8 cellular contexts compared by ENCODE assay signal in genomic region chr15:64162869-64163661, GRCh38. TPM values are rescaled to one million over a fixed set of nuclear protein-coding genes. Genes with fewer than 3 reads are reported as not detected.
DNase-seq lines count a peak whose midpoint lies in the region; ATAC-seq and TF ChIP-seq lines count a peak whose summit lies in the region.

Gene PPIB, minus strand, starts transcription at chr15:64163022. Its CDS starts 36 bp downstream, at chr15:64162986.

- TF ChIP-seq POLR2A in Peyer's patch (IDR thresholded peaks at IDR 0.05) (peak; percentile 75 to 91), esophagus squamous epithelium (IDR thresholded peaks at IDR 0.05) (peak in 2 of 4 donors; percentile 61 to 82)

- H4K20me1 ChIP-seq in DOHH2 (ENCODE audit: control insufficient read depth, insufficient read depth, low read depth, low read length), result peaks cover 3% of the 10 kb centered on the region; the same call in 1 of the 2 replicates

- H3K36me3 ChIP-seq in DOHH2 (ENCODE audit: control insufficient read depth, low read length) (peaks cover 34% of the 10 kb centered on the region), KOPT-K1 (ENCODE audit: insufficient read depth, low read length) (peaks cover 24% of the 10 kb centered on the region), Peyer's patch (peaks cover 0 to 35% (median 7%) of the 10 kb centered on the region in 3 donors), esophagus squamous epithelium (peaks cover 28 to 38% (median 32%) of the 10 kb centered on the region in 3 donors)

- H3K9me3 Mint-ChIP-seq in activated T-cell treated with anti-CD3 and anti-CD28 coated beads, Interleukin-2, amount 50 U/mL, for 72 hours, result no peaks in the 10 kb centered on the region
- no peaks in the 10 kb centered on the region for H3K9me3 Mint-ChIP-seq in naive B cell
- H3K9me3 Mint-ChIP-seq in stimulated activated memory B cell treated with anti-CD40 and anti-IgM and Interleukin-4, amounts not matched to agents 10 μg/mL and 1 μg/mL and 100 μg/mL, for 72 hours, result no peaks in the 10 kb centered on the region

- DNase-seq in Peyer's patch, result peak; percentile 94 to 99 (median 99)
- DNase-seq in activated T-cell treated with anti-CD3 and anti-CD28 coated beads, Interleukin-2, amount 50 U/mL, for 72 hours, result peak; percentile 98 to 99
- peak; percentile 87 for DNase-seq in esophagus squamous epithelium (lab: John Stamatoyannopoulos, UW)
- peak; percentile 98 for DNase-seq in naive B cell

- H3K4me2 ChIP-seq in DOHH2 (ENCODE audit: low read length), result peak within 1 kb of the TSS; percentile 90

- intact Hi-C loops in esophagus squamous epithelium (cut with DNase I), result loop anchor here (10.0 kb wide), 1 partner anchor 222 kb away; the partner anchor contains the start of genes PCLAF and TRIP4

- H3K27me3 ChIP-seq in DOHH2 (ENCODE audit: control insufficient read depth, low read length), result no peaks in the 10 kb centered on the region
- no peaks in the 10 kb centered on the region for H3K27me3 ChIP-seq in Peyer's patch
- no peaks in the 10 kb centered on the region for H3K27me3 ChIP-seq in esophagus squamous epithelium

- H3K79me2 ChIP-seq in DOHH2 (ENCODE audit: control insufficient read depth, low read length), result peaks cover 37% of the 10 kb centered on the region

- WGBS in esophagus squamous epithelium, 2 donors, result 1 to 2% methylated on average over 9 to 14 of the region's 69 CpGs

- H3K4me1 ChIP-seq in DOHH2 (ENCODE audit: control insufficient read depth, low read length) (peaks cover 36% of the 10 kb centered on the region), Peyer's patch (peaks cover 0 to 29% (median 13%) of the 10 kb centered on the region in 4 donors), esophagus squamous epithelium (peaks cover 18 to 52% (median 31%) of the 10 kb centered on the region in 3 donors)

- H3K27me3 Mint-ChIP-seq in activated T-cell treated with anti-CD3 and anti-CD28 coated beads, Interleukin-2, amount 50 U/mL, for 72 hours (ENCODE audit: low read depth), result no peaks in the 10 kb centered on the region
- no peaks in the 10 kb centered on the region for H3K27me3 Mint-ChIP-seq in naive B cell
- H3K27me3 Mint-ChIP-seq in stimulated activated memory B cell treated with anti-CD40 and anti-IgM and Interleukin-4, amounts not matched to agents 10 μg/mL and 1 μg/mL and 100 μg/mL, for 72 hours, result no peaks in the 10 kb centered on the region

- H3K9me3 ChIP-seq in DOHH2 (ENCODE audit: control insufficient read depth, insufficient read depth, low read length) (no peaks in the 10 kb centered on the region), KOPT-K1 (ENCODE audit: insufficient read depth, low read length, poor library complexity, severe bottlenecking) (no peaks in the 10 kb centered on the region), Peyer's patch (no peaks in the 10 kb centered on the region), esophagus squamous epithelium (no peaks in the 10 kb centered on the region)

- peak within 1 kb of the TSS; percentile 88 to 97 for H3K4me3 Mint-ChIP-seq in activated T-cell treated with anti-CD3 and anti-CD28 coated beads, Interleukin-2, amount 50 U/mL, for 72 hours
- peak within 1 kb of the TSS; percentile 70 to 96 (median 90) for H3K4me3 Mint-ChIP-seq in naive B cell
- peak within 1 kb of the TSS; percentile 96 for H3K4me3 Mint-ChIP-seq in stimulated activated memory B cell treated with anti-CD40 and anti-IgM and Interleukin-4, amounts not matched to agents 10 μg/mL and 1 μg/mL and 100 μg/mL, for 72 hours

- peaks cover 66% of the 10 kb centered on the region for H3K4me1 Mint-ChIP-seq in activated T-cell treated with anti-CD3 and anti-CD28 coated beads, Interleukin-2, amount 50 U/mL, for 72 hours (ENCODE audit: low read depth)
- H3K4me1 Mint-ChIP-seq in naive B cell, result peaks cover 36 to 55% (median 45%) of the 10 kb centered on the region in 3 donors
- H3K4me1 Mint-ChIP-seq in stimulated activated memory B cell treated with anti-CD40 and anti-IgM and Interleukin-4, amounts not matched to agents 10 μg/mL and 1 μg/mL and 100 μg/mL, for 72 hours, result peaks cover 55% of the 10 kb centered on the region

- H3K27ac Mint-ChIP-seq in activated T-cell treated with anti-CD3 and anti-CD28 coated beads, Interleukin-2, amount 50 U/mL, for 72 hours, result peak within 1 kb of the TSS; percentile 94
- peak within 1 kb of the TSS; percentile 57 to 96 (median 94) for H3K27ac Mint-ChIP-seq in naive B cell
- H3K27ac Mint-ChIP-seq in stimulated activated memory B cell treated with anti-CD40 and anti-IgM and Interleukin-4, amounts not matched to agents 10 μg/mL and 1 μg/mL and 100 μg/mL, for 72 hours, result peak within 1 kb of the TSS; percentile 91

- TF ChIP-seq CTCF in DOHH2 (IDR thresholded peaks at IDR 0.05; ENCODE audit: low read depth, low read length, poor library complexity, severe bottlenecking) (peak; percentile 52), Peyer's patch (IDR thresholded peaks at IDR 0.05) (peak in 5 of 6 experiments; percentile 27 to 57 (median 45)), esophagus squamous epithelium (IDR thresholded peaks at IDR 0.05) (peak in 5 of 6 experiments; percentile 23 to 49 (median 35))

- ATAC-seq in GM21786 (IDR thresholded peaks at IDR 0.05; ENCODE audit: unreplicated experiment), result peak; percentile 91
- peak; percentile 93 to 94 for ATAC-seq in activated T-cell treated with anti-CD3 and anti-CD28 coated beads, Interleukin-2, amount 50 U/mL, for 72 hours (replicated peaks in 1 of 2)
- ATAC-seq in naive B cell (ENCODE audit: low read depth in 2 of 2), result peak; percentile 90
- ATAC-seq in stimulated activated memory B cell treated with anti-CD40 and anti-IgM and Interleukin-4, amounts not matched to agents 10 μg/mL and 1 μg/mL and 100 μg/mL, for 72 hours, result peak; percentile 98

- H3K4me3 ChIP-seq in DOHH2 (ENCODE audit: low read length) (peak within 1 kb of the TSS; percentile 96), Peyer's patch (peak within 1 kb of the TSS; percentile 62 to 85 (median 79)), esophagus squamous epithelium (peak within 1 kb of the TSS; percentile 63 to 99 (median 84))

- H3K27ac ChIP-seq in DOHH2 (ENCODE audit: low read depth, low read length), result peak within 1 kb of the TSS; percentile 59
- H3K27ac ChIP-seq in KOPT-K1 (ENCODE audit: low read depth, low read length, poor library complexity, severe bottlenecking), result peak within 1 kb of the TSS; percentile 80
- H3K27ac ChIP-seq in Peyer's patch, result peak within 1 kb of the TSS; percentile 78 to 90 (median 84)
- H3K27ac ChIP-seq in esophagus squamous epithelium, result peak within 1 kb of the TSS; percentile 85 to 95 (median 92)

- no peaks in the 10 kb centered on the region for H3K9me2 ChIP-seq in DOHH2 (replicated peaks; ENCODE audit: control insufficient read depth, low read length)

- H3F3A ChIP-seq in DOHH2 (ENCODE audit: control insufficient read depth, insufficient read depth), result peaks cover 17% of the 10 kb centered on the region; the same call in 1 of the 2 replicates

- H3K36me3 Mint-ChIP-seq in activated T-cell treated with anti-CD3 and anti-CD28 coated beads, Interleukin-2, amount 50 U/mL, for 72 hours (ENCODE audit: insufficient read depth in 2 of 2), result peaks cover 16 to 22% of the 10 kb centered on the region in 2 donors
- peaks cover 0 to 10% of the 10 kb centered on the region in 2 donors for H3K36me3 Mint-ChIP-seq in naive B cell
- peaks cover 27% of the 10 kb centered on the region for H3K36me3 Mint-ChIP-seq in stimulated activated memory B cell treated with anti-CD40 and anti-IgM and Interleukin-4, amounts not matched to agents 10 μg/mL and 1 μg/mL and 100 μg/mL, for 72 hours

RNA-seq across cellular contexts. Expression of gene PPIB, which starts in this region (rescaled TPM):
- total RNA-seq in Peyer's patch (100 to 1,000 TPM; 120 to 244 (median 200) TPM), esophagus squamous epithelium (100 to 1,000 TPM; 246 to 363 (median 313) TPM)
- 100 to 1,000 TPM; 228 to 302 TPM for total RNA-seq in activated T-cell treated with anti-CD3 and anti-CD28 coated beads, Interleukin-2, amount 50 U/mL, for 72 hours
- polyA plus RNA-seq in naive B cell (ENCODE audit: low read depth in 6 of 6), result 100 to 1,000 TPM; 419 to 599 (median 451) TPM

Comparison
In these comparisons a context has a peak if more than half of its experiments do, and no peak if none do; other contexts are left out.
1. Peak in every context shown above with its lines: DNase-seq, ATAC-seq, H3K4me3 ChIP-seq and H3K27ac ChIP-seq.